30 cellular contexts compared by ENCODE assay signal in the genomic region with DNA sequence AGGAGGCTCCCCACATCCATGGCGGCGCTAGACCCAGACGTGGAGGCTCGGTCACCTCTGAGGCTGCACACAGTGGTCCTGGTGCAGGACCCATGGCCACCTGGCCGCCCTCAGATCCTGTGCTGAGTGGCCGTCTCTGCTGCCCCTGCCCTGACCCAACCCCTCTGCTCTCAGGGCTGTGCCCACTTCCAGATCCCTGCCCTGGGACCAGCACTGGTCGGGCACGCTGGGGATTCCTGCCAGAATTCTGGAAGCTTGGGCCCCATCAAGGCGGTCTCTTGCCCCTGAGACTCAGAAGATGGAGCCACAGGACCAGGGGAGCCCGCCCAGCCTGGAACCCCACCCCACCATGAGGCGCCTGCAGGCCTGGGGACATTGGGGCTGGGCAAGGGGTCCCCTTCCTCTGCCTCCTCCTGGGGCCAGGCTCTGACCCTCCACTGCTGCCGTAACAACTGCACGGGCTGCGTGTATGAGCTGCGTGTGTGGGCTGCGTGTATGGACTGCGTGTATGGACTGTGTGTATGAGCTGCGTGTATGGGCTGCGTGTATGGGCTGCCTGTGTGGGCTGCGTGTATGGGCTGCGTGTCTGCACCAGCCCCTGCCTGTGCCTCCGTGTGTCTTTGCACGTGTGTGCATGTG. TPM values are rescaled to one million over a fixed set of nuclear protein-coding genes. Genes with fewer than 3 reads are reported as not detected.
DNase-seq lines count a peak whose midpoint lies in the region; ATAC-seq, FAIRE-seq and TF ChIP-seq lines count a peak whose summit lies in the region.
"Had no signal": no experiment of that assay in that cellular context is flagged by ENCODE, and none has a peak within 500 bp of the region (broad histone marks: within the 10 kb centered on the region; RNA-seq: fewer than 3 reads in every experiment).

No MANE protein-coding gene starts in this region.

- H3F3A ChIP-seq in neural progenitor cell (ENCODE audit: low read depth): peaks cover 8% of the 10 kb centered on the region

- 80 to 82% methylated on average over 16 to 23 of the region's 23 CpGs for WGBS in body of pancreas, 2 donors

- H3K27ac ChIP-seq in KOPT-K1 (ENCODE audit: low read depth, low read length, poor library complexity, severe bottlenecking) (peak overlapping the region; percentile 92), kidney (ENCODE audit: low read depth in 2 of 2, low read length in 2 of 2) (no peak overlapping the region), neural progenitor cell (no peak overlapping the region), tibial artery (no peak overlapping the region), body of pancreas (no peak overlapping the region)
- H3K27ac ChIP-seq: brain microvascular endothelial cell, PC-9 had no signal

- no peaks in the 10 kb centered on the region for H3K9me3 ChIP-seq in KOPT-K1 (ENCODE audit: insufficient read depth, low read length, poor library complexity, severe bottlenecking)
- no peaks in the 10 kb centered on the region for H3K9me3 ChIP-seq in kidney (ENCODE audit: control insufficient read depth in 1 of 2, low read length in 2 of 2)
- no peaks in the 10 kb centered on the region for H3K9me3 ChIP-seq in neural progenitor cell (ENCODE audit: low read depth)
- H3K9me3 ChIP-seq in tibial artery: no peaks in the 10 kb centered on the region
- no peaks in the 10 kb centered on the region for H3K9me3 ChIP-seq in body of pancreas

- TF ChIP-seq CTCF in kidney (IDR thresholded peaks at IDR 0.05; ENCODE audit: borderline replicate concordance, extremely low read depth, insufficient read depth) (no peak), neural progenitor cell (IDR thresholded peaks at IDR 0.05) (no peak), tibial artery (IDR thresholded peaks at IDR 0.05) (no peak), body of pancreas (IDR thresholded peaks at IDR 0.05) (no peak)

- H2AFZ ChIP-seq in neural progenitor cell (replicated peaks): no peak overlapping the region
- H2AFZ ChIP-seq: PC-9 had no signal

- H3K4me1 Mint-ChIP-seq in neural progenitor cell: peaks cover 64% of the 10 kb centered on the region
- H3K4me1 Mint-ChIP-seq: activated CD4-positive, alpha-beta T cell treated with anti-CD3 and anti-CD28 coated beads, Interleukin-2, amount 10 ng/mL, durations not matched to agents 24 days and 14 days had no signal

- H3K79me2 ChIP-seq in neural progenitor cell (ENCODE audit: low read depth): no peaks in the 10 kb centered on the region

- peak overlapping the region; percentile 10 for H3K4me3 Mint-ChIP-seq in neural progenitor cell
- H3K4me3 Mint-ChIP-seq: activated CD4-positive, alpha-beta T cell treated with anti-CD3 and anti-CD28 coated beads, Interleukin-2, amount 10 ng/mL, durations not matched to agents 24 days and 14 days; activated T-cell treated with anti-CD3 and anti-CD28 coated beads, Interleukin-2, amount 50 U/mL, for 4 hours had no signal

- H3K27ac Mint-ChIP-seq in neural progenitor cell: peak overlapping the region; percentile 96
- H3K27ac Mint-ChIP-seq: activated CD4-positive, alpha-beta T cell treated with anti-CD3 and anti-CD28 coated beads, Interleukin-2, amount 10 ng/mL, durations not matched to agents 24 days and 14 days had no signal

- FAIRE-seq in kidney (lab: Jason Lieb, UNC): no peak

- H3K9me3 Mint-ChIP-seq in neural progenitor cell: no peaks in the 10 kb centered on the region
- H3K9me3 Mint-ChIP-seq: activated CD4-positive, alpha-beta T cell treated with anti-CD3 and anti-CD28 coated beads, Interleukin-2, amount 10 ng/mL, durations not matched to agents 24 days and 14 days; activated T-cell treated with anti-CD3 and anti-CD28 coated beads, Interleukin-2, amount 50 U/mL, for 4 hours; IgD-negative memory B cell had no signal

- H3K36me3 Mint-ChIP-seq in neural progenitor cell: no peaks in the 10 kb centered on the region
- H3K36me3 Mint-ChIP-seq: IgD-negative memory B cell had no signal

- no peak for ATAC-seq in body of pancreas
- ATAC-seq in left ventricle myocardium superior: no peak
- ATAC-seq: activated T-cell treated with anti-CD3 and anti-CD28 coated beads, Interleukin-2, amount 50 U/mL, for 4 hours had no signal

- H3K4me3 ChIP-seq in kidney (ENCODE audit: low read length in 2 of 2) (no peak overlapping the region), neural progenitor cell (no peak overlapping the region), tibial artery (no peak overlapping the region), body of pancreas (no peak overlapping the region)
- H3K4me3 ChIP-seq: lung, PC-9, smooth muscle cell had no signal

- H4K20me1 ChIP-seq in neural progenitor cell (ENCODE audit: low read depth): no peaks in the 10 kb centered on the region

- H3K27me3 Mint-ChIP-seq in neural progenitor cell (ENCODE audit: insufficient read depth, low read depth): peaks cover 1% of the 10 kb centered on the region
- H3K27me3 Mint-ChIP-seq: IgD-negative memory B cell had no signal

- H3K9ac ChIP-seq in kidney (ENCODE audit: low read length in 2 of 2): no peak overlapping the region
- H3K9ac ChIP-seq in neural progenitor cell: no peak overlapping the region

- no peaks in the 10 kb centered on the region for H3K27me3 ChIP-seq in neural progenitor cell
- H3K27me3 ChIP-seq in tibial artery: peaks cover 0 to 5% of the 10 kb centered on the region in 2 donors
- no peaks in the 10 kb centered on the region for H3K27me3 ChIP-seq in body of pancreas
- H3K27me3 ChIP-seq: brain microvascular endothelial cell had no signal

- intact Hi-C loops in kidney (cut with DNase I): no loop called here
- intact Hi-C loops in tibial artery (cut with DNase I; ENCODE audit: low total_unique reads): loop anchor here (5.0 to 10.0 kb wide), 2 partner anchors 147 to 209 kb away; no protein-coding TSS in a partner anchor
- intact Hi-C loops in body of pancreas (cut with DNase I): loop anchor here (10.0 kb wide), 3 partner anchors 97 to 313 kb away; no protein-coding TSS in a partner anchor
- intact Hi-C loops in left ventricle myocardium superior (cut with micrococcal nuclease): no loop called here

- no peaks in the 10 kb centered on the region for H3K36me3 ChIP-seq in KOPT-K1 (ENCODE audit: insufficient read depth, low read length)
- H3K36me3 ChIP-seq in kidney (ENCODE audit: control insufficient read depth in 1 of 2, insufficient read depth in 2 of 2, low read length in 2 of 2): no peaks in the 10 kb centered on the region
- no peaks in the 10 kb centered on the region for H3K36me3 ChIP-seq in neural progenitor cell
- no peaks in the 10 kb centered on the region for H3K36me3 ChIP-seq in tibial artery
- H3K36me3 ChIP-seq in body of pancreas (replicated peaks in 1 of 2; ENCODE audit: insufficient read depth in 1 of 2, low read depth in 2 of 2): no peaks in the 10 kb centered on the region
- H3K36me3 ChIP-seq: brain microvascular endothelial cell, WERI-Rb-1 had no signal

- H3K4me1 ChIP-seq in kidney (ENCODE audit: control insufficient read depth in 1 of 2, insufficient read depth in 1 of 2, low read depth in 1 of 2, low read length in 2 of 2) (peaks cover 4 to 15% of the 10 kb centered on the region in 2 donors), neural progenitor cell (peaks cover 28% of the 10 kb centered on the region), tibial artery (peaks cover 0 to 10% (median 0%) of the 10 kb centered on the region in 4 donors), body of pancreas (peaks cover 20% of the 10 kb centered on the region)

- no peak overlapping the region for H3K4me2 ChIP-seq in neural progenitor cell
- H3K4me2 ChIP-seq: PC-9, smooth muscle cell had no signal

- DNase-seq in kidney: peak; percentile 60
- no peak for DNase-seq in neural progenitor cell (ENCODE audit: low spot score)
- peak; percentile 12 to 55 for DNase-seq in tibial artery
- DNase-seq in DMS153 (lab: John Stamatoyannopoulos, UW): no peak
- no peak for DNase-seq in SIG-M5 (lab: John Stamatoyannopoulos, UW)
- no peak for DNase-seq in body of pancreas
- no peak for DNase-seq in left ventricle myocardium superior
- DNase-seq: activated CD4-positive, alpha-beta T cell treated with anti-CD3 and anti-CD28 coated beads, Interleukin-2, amount 10 ng/mL, durations not matched to agents 24 days and 14 days; activated naive CD4-positive, alpha-beta T cell treated with Interleukin-2 at 50 U/mL for 16 hours; activated T-cell treated with anti-CD3 and anti-CD28 coated beads, Interleukin-2, amount 50 U/mL, for 4 hours; brain microvascular endothelial cell; C1 segment of cervical spinal cord; COR-L47; islet precursor cell; NCI-H1092 treated with DMSO at 0.1 percent for 48 hours; NCI-H1930; NCI-H526; NK-92 treated with Interleukin-12 subunit alpha and Interleukin-12 subunit beta, amount 100 ng/mL, for 24 hours; PC-9; Right ventricle myocardium superior; stimulated activated CD4-positive, alpha-beta T cell treated with anti-CD3 and anti-CD28 coated beads, Interleukin-2, amount 100 ng/mL, for 48 hours; WERI-Rb-1 had no signal

- TF ChIP-seq POLR2A in body of pancreas (IDR thresholded peaks at IDR 0.05): no peak

RNA-seq across cellular contexts. Expression of gene IGLL1, which starts 48.7 kb away (rescaled TPM):
- not detected for total RNA-seq in kidney
- not detected for polyA plus RNA-seq in kidney (ENCODE audit: insufficient read depth, low read depth, low replicate concordance)
- not detected in 2 replicates for total RNA-seq in neural progenitor cell (ENCODE audit: low replicate concordance)
- not detected for total RNA-seq in body of pancreas
- total RNA-seq in left ventricle myocardium superior: not detected
- total RNA-seq: activated CD4-positive, alpha-beta T cell treated with anti-CD3 and anti-CD28 coated beads, Interleukin-2, amount 10 ng/mL, durations not matched to agents 24 days and 14 days; activated CD8-positive, alpha-beta memory T cell treated with anti-CD3 and anti-CD28 coated beads for 36 hours; activated T-cell treated with anti-CD3 and anti-CD28 coated beads, Interleukin-2, amount 50 U/mL, for 4 hours; PC-9; renal cortical epithelial cell; Right ventricle myocardium superior; smooth muscle cell; ureter had no signal
- polyA plus RNA-seq: adipose tissue, IgD-negative memory B cell, smooth muscle cell had no signal

Comparison
In these comparisons a context has a peak if more than half of its experiments do, and no peak if none do; other contexts are left out.
1. DNase-seq: peak in kidney (single experiment) and tibial artery (2 of 2); none in neural progenitor cell (single experiment), DMS153 (single experiment), SIG-M5 (single experiment), body of pancreas (0 of 4) and left ventricle myocardium superior (single experiment).
2. intact Hi-C loops: an anchor here in tibial artery (5.0 to 10.0 kb wide) and body of pancreas (10.0 kb wide); none called in kidney and left ventricle myocardium superior.